Comparison of ENCODE assay signal across 1 cellular context in genomic region chr7:55074008-55074499, GRCh38.
TF ChIP-seq lines count a peak whose summit lies in the region.

No MANE protein-coding gene starts in this region.

TF ChIP-seq in HepG2, 621 proteins besides CTCF, POLR2A, EP300 and RAD21 (continued from another document and continues in another):
- TF ChIP-seq ETV5 (CRISPR knock-in tag; IDR thresholded peaks at IDR 0.05; ENCODE audit: borderline replicate concordance), result no peak
- TF ChIP-seq TBL1XR1 (IDR thresholded peaks at IDR 0.05; ENCODE audit: borderline replicate concordance, low read length, partially characterized antibody), result no peak
- TF ChIP-seq, protein P1, sequence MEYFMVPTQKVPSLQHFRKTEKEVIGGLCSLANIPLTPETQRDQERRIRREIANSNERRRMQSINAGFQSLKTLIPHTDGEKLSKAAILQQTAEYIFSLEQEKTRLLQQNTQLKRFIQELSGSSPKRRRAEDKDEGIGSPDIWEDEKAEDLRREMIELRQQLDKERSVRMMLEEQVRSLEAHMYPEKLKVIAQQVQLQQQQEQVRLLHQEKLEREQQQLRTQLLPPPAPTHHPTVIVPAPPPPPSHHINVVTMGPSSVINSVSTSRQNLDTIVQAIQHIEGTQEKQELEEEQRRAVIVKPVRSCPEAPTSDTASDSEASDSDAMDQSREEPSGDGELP (IDR thresholded peaks at IDR 0.05; ENCODE audit: borderline replicate concordance, low read depth), result no peak
- TF ChIP-seq ZNF597 (CRISPR knock-in tag; IDR thresholded peaks at IDR 0.05), result no peak
- TF ChIP-seq SIX1 (CRISPR knock-in tag; IDR thresholded peaks at IDR 0.05; ENCODE audit: borderline replicate concordance), result no peak
- TF ChIP-seq AKAP8 (CRISPR knock-in tag; IDR thresholded peaks at IDR 0.05), result no peak
- 0 out of 2 replicates have a peak, but pooled peaks have one; percentile 45 for TF ChIP-seq ZNF12 (CRISPR knock-in tag; IDR thresholded peaks at IDR 0.05)
- no peak for TF ChIP-seq POLR2AphosphoS2 (IDR thresholded peaks at IDR 0.05; ENCODE audit: low read depth, low read length)
- no peak for TF ChIP-seq ZNF335 (CRISPR knock-in tag; IDR thresholded peaks at IDR 0.05)
- TF ChIP-seq MAF1 (CRISPR knock-in tag; IDR thresholded peaks at IDR 0.05; ENCODE audit: borderline replicate concordance), result no peak
- TF ChIP-seq ZNF326 (CRISPR knock-in tag; IDR thresholded peaks at IDR 0.05; ENCODE audit: borderline replicate concordance), result no peak
- TF ChIP-seq BRF2 (CRISPR knock-in tag; IDR thresholded peaks at IDR 0.05), result no peak
- TF ChIP-seq ZFY (CRISPR knock-in tag; IDR thresholded peaks at IDR 0.05), result no peak
- TF ChIP-seq ZBTB1 (CRISPR knock-in tag; IDR thresholded peaks at IDR 0.05; ENCODE audit: borderline replicate concordance), result no peak
- TF ChIP-seq ZNF577 (CRISPR knock-in tag; IDR thresholded peaks at IDR 0.05; ENCODE audit: borderline replicate concordance, low read depth), result no peak
- TF ChIP-seq POGZ (CRISPR knock-in tag; IDR thresholded peaks at IDR 0.05), result peak; percentile 45
- TF ChIP-seq ZKSCAN5 (CRISPR knock-in tag; IDR thresholded peaks at IDR 0.05), result no peak
- no peak for TF ChIP-seq ZNF382 (CRISPR knock-in tag; IDR thresholded peaks at IDR 0.05; ENCODE audit: borderline replicate concordance)
- no peak for TF ChIP-seq ZNF652 (CRISPR knock-in tag; IDR thresholded peaks at IDR 0.05; ENCODE audit: borderline replicate concordance, low read depth)
- TF ChIP-seq CBX1 (IDR thresholded peaks at IDR 0.05; ENCODE audit: low read depth), result no peak
- TF ChIP-seq ZNF619 (CRISPR knock-in tag; IDR thresholded peaks at IDR 0.05), result no peak
- TF ChIP-seq YEATS2 (CRISPR knock-in tag; IDR thresholded peaks at IDR 0.05; ENCODE audit: borderline replicate concordance), result no peak
- TF ChIP-seq ZBED4 (CRISPR knock-in tag; IDR thresholded peaks at IDR 0.05; ENCODE audit: borderline replicate concordance), result no peak
- TF ChIP-seq, protein P2, sequence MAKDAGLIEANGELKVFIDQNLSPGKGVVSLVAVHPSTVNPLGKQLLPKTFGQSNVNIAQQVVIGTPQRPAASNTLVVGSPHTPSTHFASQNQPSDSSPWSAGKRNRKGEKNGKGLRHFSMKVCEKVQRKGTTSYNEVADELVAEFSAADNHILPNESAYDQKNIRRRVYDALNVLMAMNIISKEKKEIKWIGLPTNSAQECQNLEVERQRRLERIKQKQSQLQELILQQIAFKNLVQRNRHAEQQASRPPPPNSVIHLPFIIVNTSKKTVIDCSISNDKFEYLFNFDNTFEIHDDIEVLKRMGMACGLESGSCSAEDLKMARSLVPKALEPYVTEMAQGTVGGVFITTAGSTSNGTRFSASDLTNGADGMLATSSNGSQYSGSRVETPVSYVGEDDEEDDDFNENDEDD (CRISPR knock-in tag; IDR thresholded peaks at IDR 0.05; ENCODE audit: borderline replicate concordance), result 0 out of 2 replicates have a peak, but pooled peaks have one; percentile 20
- TF ChIP-seq HIVEP1 (CRISPR knock-in tag; IDR thresholded peaks at IDR 0.05), result no peak
- TF ChIP-seq BRD4 (CRISPR knock-in tag; IDR thresholded peaks at IDR 0.05), result no peak
- no peak for TF ChIP-seq TBX2 (CRISPR knock-in tag; IDR thresholded peaks at IDR 0.05; ENCODE audit: borderline replicate concordance)
- no peak for TF ChIP-seq ATF3 (CRISPR knock-in tag; IDR thresholded peaks at IDR 0.05)
- no peak for TF ChIP-seq ZNF691 (CRISPR knock-in tag; IDR thresholded peaks at IDR 0.05; ENCODE audit: borderline replicate concordance, low read depth)
- TF ChIP-seq ZNF773 (CRISPR knock-in tag; IDR thresholded peaks at IDR 0.05; ENCODE audit: borderline replicate concordance), result no peak
- no peak for TF ChIP-seq TERF1 (CRISPR knock-in tag; IDR thresholded peaks at IDR 0.05)
- TF ChIP-seq HES4 (CRISPR knock-in tag; IDR thresholded peaks at IDR 0.05; ENCODE audit: borderline replicate concordance), result no peak
- TF ChIP-seq MBD4 (IDR thresholded peaks at IDR 0.05; ENCODE audit: borderline replicate concordance, low read length), result no peak
- no peak for TF ChIP-seq ZNF704 (CRISPR knock-in tag; IDR thresholded peaks at IDR 0.05; ENCODE audit: borderline replicate concordance)
- no peak for TF ChIP-seq ZNF235 (CRISPR knock-in tag; IDR thresholded peaks at IDR 0.05; ENCODE audit: borderline replicate concordance)
- TF ChIP-seq SMAD3 (CRISPR knock-in tag; IDR thresholded peaks at IDR 0.05), result no peak
- TF ChIP-seq, protein P3, sequence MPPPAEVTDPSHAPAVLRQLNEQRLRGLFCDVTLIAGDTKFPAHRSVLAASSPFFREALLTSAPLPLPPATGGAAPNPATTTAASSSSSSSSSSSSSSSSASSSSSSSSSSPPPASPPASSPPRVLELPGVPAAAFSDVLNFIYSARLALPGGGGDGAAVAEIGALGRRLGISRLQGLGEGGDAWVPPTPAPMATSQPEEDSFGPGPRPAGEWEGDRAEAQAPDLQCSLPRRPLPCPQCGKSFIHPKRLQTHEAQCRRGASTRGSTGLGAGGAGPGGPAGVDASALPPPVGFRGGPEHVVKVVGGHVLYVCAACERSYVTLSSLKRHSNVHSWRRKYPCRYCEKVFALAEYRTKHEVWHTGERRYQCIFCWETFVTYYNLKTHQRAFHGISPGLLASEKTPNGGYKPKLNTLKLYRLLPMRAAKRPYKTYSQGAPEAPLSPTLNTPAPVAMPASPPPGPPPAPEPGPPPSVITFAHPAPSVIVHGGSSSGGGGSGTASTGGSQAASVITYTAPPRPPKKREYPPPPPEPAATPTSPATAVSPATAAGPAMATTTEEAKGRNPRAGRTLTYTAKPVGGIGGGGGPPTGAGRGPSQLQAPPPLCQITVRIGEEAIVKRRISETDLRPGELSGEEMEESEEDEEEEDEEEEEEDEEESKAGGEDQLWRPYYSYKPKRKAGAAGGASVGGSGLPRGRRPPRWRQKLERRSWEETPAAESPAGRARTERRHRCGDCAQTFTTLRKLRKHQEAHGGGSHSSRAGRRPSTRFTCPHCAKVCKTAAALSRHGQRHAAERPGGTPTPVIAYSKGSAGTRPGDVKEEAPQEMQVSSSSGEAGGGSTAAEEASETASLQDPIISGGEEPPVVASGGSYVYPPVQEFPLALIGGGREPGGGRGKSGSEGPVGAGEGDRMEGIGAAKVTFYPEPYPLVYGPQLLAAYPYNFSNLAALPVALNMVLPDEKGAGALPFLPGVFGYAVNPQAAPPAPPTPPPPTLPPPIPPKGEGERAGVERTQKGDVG (CRISPR knock-in tag; IDR thresholded peaks at IDR 0.05; ENCODE audit: borderline replicate concordance), result peak; percentile 52; the same call in 1 of the 2 replicates
- TF ChIP-seq, protein P4, sequence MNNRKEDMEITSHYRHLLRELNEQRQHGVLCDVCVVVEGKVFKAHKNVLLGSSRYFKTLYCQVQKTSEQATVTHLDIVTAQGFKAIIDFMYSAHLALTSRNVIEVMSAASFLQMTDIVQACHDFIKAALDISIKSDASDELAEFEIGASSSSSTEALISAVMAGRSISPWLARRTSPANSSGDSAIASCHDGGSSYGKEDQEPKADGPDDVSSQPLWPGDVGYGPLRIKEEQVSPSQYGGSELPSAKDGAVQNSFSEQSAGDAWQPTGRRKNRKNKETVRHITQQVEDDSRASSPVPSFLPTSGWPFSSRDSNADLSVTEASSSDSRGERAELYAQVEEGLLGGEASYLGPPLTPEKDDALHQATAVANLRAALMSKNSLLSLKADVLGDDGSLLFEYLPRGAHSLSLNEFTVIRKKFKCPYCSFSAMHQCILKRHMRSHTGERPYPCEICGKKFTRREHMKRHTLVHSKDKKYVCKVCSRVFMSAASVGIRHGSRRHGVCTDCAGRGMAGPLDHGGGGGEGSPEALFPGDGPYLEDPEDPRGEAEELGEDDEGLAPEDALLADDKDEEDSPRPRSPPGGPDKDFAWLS (CRISPR knock-in tag; IDR thresholded peaks at IDR 0.05; ENCODE audit: borderline replicate concordance), result no peak
- TF ChIP-seq XRCC5 (optimal IDR thresholded peaks at IDR 0.05; ENCODE audit: low read length), result no peak
- TF ChIP-seq ZNF776 (CRISPR knock-in tag; IDR thresholded peaks at IDR 0.05), result no peak
- TF ChIP-seq SKI (IDR thresholded peaks at IDR 0.05; ENCODE audit: partially characterized antibody), result no peak
- no peak for TF ChIP-seq ATAD3A (CRISPR knock-in tag; IDR thresholded peaks at IDR 0.05)
- no peak for TF ChIP-seq ZNF552 (CRISPR knock-in tag; IDR thresholded peaks at IDR 0.05; ENCODE audit: borderline replicate concordance)
- no peak for TF ChIP-seq TAF15 (IDR thresholded peaks at IDR 0.05; ENCODE audit: low read depth, low read length, poor library complexity, severe bottlenecking)
- no peak for TF ChIP-seq SIX4 (CRISPR knock-in tag; IDR thresholded peaks at IDR 0.05)
- peak; percentile 88 for TF ChIP-seq ZBTB38 (CRISPR knock-in tag; IDR thresholded peaks at IDR 0.05)
- TF ChIP-seq ZNF83 (CRISPR knock-in tag; IDR thresholded peaks at IDR 0.05; ENCODE audit: borderline replicate concordance), result no peak
- TF ChIP-seq FOSL2 (CRISPR knock-in tag; IDR thresholded peaks at IDR 0.05), result peak; percentile 84
- TF ChIP-seq RARA (CRISPR knock-in tag; IDR thresholded peaks at IDR 0.05), result no peak
- 0 out of 2 replicates have a peak, but pooled peaks have one; percentile 34 for TF ChIP-seq ATF7 (IDR thresholded peaks at IDR 0.05)
- no peak for TF ChIP-seq ATF7 (CRISPR knock-in tag; IDR thresholded peaks at IDR 0.05)
